ENCODE assay signal across 1 cellular context in genomic region chr2:151770995-151771394, GRCh38.
TF ChIP-seq lines count a peak whose summit lies in the region.

No MANE protein-coding gene starts in this region.

TF ChIP-seq in HepG2, 621 proteins besides CTCF, POLR2A, EP300 and RAD21:
- TF ChIP-seq ZNF776 (CRISPR knock-in tag; IDR thresholded peaks at IDR 0.05) (no peak), ZNF629 (CRISPR knock-in tag; conservative IDR thresholded peaks at IDR 0.05) (0 out of 2 replicates have a peak, but pooled peaks have one; percentile 26)
